ENCODE assay signal across 17 cellular contexts in the genomic region with DNA sequence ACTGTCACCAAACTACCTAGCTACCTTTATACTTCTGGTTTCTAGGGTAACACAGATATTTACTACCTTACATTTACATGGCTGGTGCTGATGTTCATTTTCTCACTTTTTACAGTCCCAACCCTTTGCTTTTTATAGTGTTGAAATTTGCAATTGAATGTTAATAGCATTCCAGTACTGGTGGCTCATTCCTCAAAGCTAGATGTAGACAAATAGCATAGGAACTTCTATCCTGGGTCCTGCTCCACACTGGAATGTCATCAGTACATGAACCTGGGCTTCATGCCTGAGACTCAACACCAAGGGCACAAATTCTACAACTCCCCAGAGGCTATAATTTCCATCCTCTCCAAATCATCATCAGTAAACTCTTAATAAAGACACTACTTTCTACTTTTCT. TPM values are rescaled to one million over a fixed set of nuclear protein-coding genes. Genes with fewer than 3 reads are reported as not detected.
"Had no signal": no experiment of that assay in that cellular context is flagged by ENCODE, and none has a peak within 500 bp of the region (broad histone marks: within the 10 kb centered on the region; RNA-seq: fewer than 3 reads in every experiment).

No MANE protein-coding gene starts in this region.

- DNase-seq: activated CD4-positive, alpha-beta T cell treated with anti-CD3 and anti-CD28 coated beads for 36 hours; activated CD4-positive, alpha-beta T cell treated with anti-CD3 and anti-CD28 coated beads, Interleukin-2, amount 50 U/mL, for 48 hours; activated T-cell treated with anti-CD3 and anti-CD28 coated beads for 4 hours; dermis blood vessel endothelial cell; effector memory CD8-positive, alpha-beta T cell; esophagus squamous epithelium; foreskin keratinocyte; glutamatergic neuron; hypothalamus; lower lobe of right lung; stimulated activated naive B cell treated with anti-CD40 and anti-IgM and Interleukin-4, amounts not matched to agents 10 μg/mL and 1 μg/mL and 100 μg/mL, for 72 hours; upper lobe of left lung had no signal

- H3K36me3 ChIP-seq: cardiac muscle cell, esophagus squamous epithelium, lower lobe of right lung, thoracic aorta, upper lobe of left lung had no signal

- H3K27me3 Mint-ChIP-seq: activated CD4-positive, alpha-beta T cell treated with anti-CD3 and anti-CD28 coated beads for 36 hours; activated naive CD8-positive, alpha-beta T cell had no signal

- H3K9me3 Mint-ChIP-seq: effector memory CD8-positive, alpha-beta T cell; natural killer cell treated with Interleukin-12 subunit alpha and Interleukin-12 subunit beta and Interleukin-15 and Interleukin-18, amount 100 ng/mL, for 72 hours had no signal

- H3K4me1 ChIP-seq: esophagus squamous epithelium, foreskin keratinocyte, lower lobe of right lung, upper lobe of left lung had no signal

- H3K36me3 Mint-ChIP-seq: activated naive CD8-positive, alpha-beta T cell; natural killer cell treated with Interleukin-12 subunit alpha and Interleukin-12 subunit beta and Interleukin-15 and Interleukin-18, amount 100 ng/mL, for 72 hours; stimulated activated naive B cell treated with anti-CD40 and anti-IgM and Interleukin-4, amounts not matched to agents 10 μg/mL and 1 μg/mL and 100 μg/mL, for 72 hours had no signal

- H3K27ac ChIP-seq: cardiac muscle cell, esophagus squamous epithelium, foreskin keratinocyte, lower lobe of right lung, thoracic aorta, upper lobe of left lung had no signal

- ATAC-seq: activated CD4-positive, alpha-beta T cell treated with anti-CD3 and anti-CD28 coated beads for 36 hours; effector memory CD8-positive, alpha-beta T cell; foreskin keratinocyte; lower lobe of right lung; natural killer cell treated with Interleukin-12 subunit alpha and Interleukin-12 subunit beta and Interleukin-15 and Interleukin-18, amount 100 ng/mL, for 72 hours; stimulated activated naive B cell treated with anti-CD40 and anti-IgM and Interleukin-4, amounts not matched to agents 10 μg/mL and 1 μg/mL and 100 μg/mL, for 72 hours had no signal

- H3K9me3 ChIP-seq: esophagus squamous epithelium, lower lobe of right lung, thoracic aorta, upper lobe of left lung had no signal

- H3K27ac Mint-ChIP-seq: activated CD4-positive, alpha-beta T cell treated with anti-CD3 and anti-CD28 coated beads for 36 hours; activated naive CD8-positive, alpha-beta T cell; effector memory CD8-positive, alpha-beta T cell; natural killer cell treated with Interleukin-12 subunit alpha and Interleukin-12 subunit beta and Interleukin-15 and Interleukin-18, amount 100 ng/mL, for 72 hours; stimulated activated naive B cell treated with anti-CD40 and anti-IgM and Interleukin-4, amounts not matched to agents 10 μg/mL and 1 μg/mL and 100 μg/mL, for 72 hours had no signal

- H3K4me3 Mint-ChIP-seq: activated CD4-positive, alpha-beta T cell treated with anti-CD3 and anti-CD28 coated beads for 36 hours; activated naive CD8-positive, alpha-beta T cell; effector memory CD8-positive, alpha-beta T cell; natural killer cell treated with Interleukin-12 subunit alpha and Interleukin-12 subunit beta and Interleukin-15 and Interleukin-18, amount 100 ng/mL, for 72 hours; stimulated activated naive B cell treated with anti-CD40 and anti-IgM and Interleukin-4, amounts not matched to agents 10 μg/mL and 1 μg/mL and 100 μg/mL, for 72 hours had no signal

- H3K27me3 ChIP-seq: cardiac muscle cell, esophagus squamous epithelium, foreskin keratinocyte, upper lobe of left lung had no signal

- H3K4me3 ChIP-seq: cardiac muscle cell, esophagus squamous epithelium, lower lobe of right lung, thoracic aorta, upper lobe of left lung had no signal

RNA-seq across cellular contexts. Expression of a gene that starts 16.5 kb away (rescaled TPM):
- total RNA-seq: activated CD4-positive, alpha-beta T cell treated with anti-CD3 and anti-CD28 coated beads for 36 hours; natural killer cell treated with Interleukin-12 subunit alpha and Interleukin-12 subunit beta and Interleukin-15 and Interleukin-18, amount 100 ng/mL, for 72 hours; T-helper 2 cell treated with Interferon-gamma antibody and Interleukin-4, amounts not matched to agents 100 ng/mL and 5 ng/mL, for 36 hours had no signal
